In genomic region chr2:134177351-134177931, GRCh38 we compare ENCODE assay signal across 12 cellular contexts.
DNase-seq lines count a peak whose midpoint lies in the region; ATAC-seq and TF ChIP-seq lines count a peak whose summit lies in the region.
"Had no signal": no experiment of that assay in that cellular context is flagged by ENCODE, and none has a peak within 500 bp of the region (broad histone marks: within the 10 kb centered on the region; RNA-seq: fewer than 3 reads in every experiment).

No MANE protein-coding gene starts in this region.

- H3K27ac ChIP-seq in epithelial cell of prostate: peak overlapping the region; percentile 89
- peak overlapping the region; percentile 21 for H3K27ac ChIP-seq in parathyroid adenoma

- H3K36me3 ChIP-seq in parathyroid adenoma (ENCODE audit: control insufficient read depth, insufficient read depth, low read length): no peaks in the 10 kb centered on the region

- TF ChIP-seq CTCF in parathyroid adenoma (IDR thresholded peaks at IDR 0.05): no peak
- TF ChIP-seq CTCF in omental fat pad (IDR thresholded peaks at IDR 0.05): no peak

- H3K9ac ChIP-seq in parathyroid adenoma: no peak overlapping the region

- no peaks in the 10 kb centered on the region for H3K27me3 ChIP-seq in parathyroid adenoma (ENCODE audit: control insufficient read depth, insufficient read depth, low read length)
- H3K27me3 ChIP-seq: spleen had no signal

- H3K9me3 ChIP-seq in parathyroid adenoma (ENCODE audit: control insufficient read depth, low read length): no peaks in the 10 kb centered on the region
- H3K9me3 ChIP-seq: spleen had no signal

- no peak for ATAC-seq in omental fat pad (ENCODE audit: low FRiP score)
- ATAC-seq in GM21529 (IDR thresholded peaks at IDR 0.05; ENCODE audit: unreplicated experiment): no peak

- H3K4me1 ChIP-seq in parathyroid adenoma: peaks cover 10% of the 10 kb centered on the region

- H3K4me3 ChIP-seq in parathyroid adenoma (ENCODE audit: low read depth, low read length): no peak overlapping the region
- H3K4me3 ChIP-seq: spleen had no signal

- peaks cover 11% of the 10 kb centered on the region for H3K79me2 ChIP-seq in parathyroid adenoma

- peak; percentile 67 for DNase-seq in EH (ENCODE audit: low read depth)
- peak; percentile 41 for DNase-seq in NCI-H748 treated with DMSO at 0.1 percent for 48 hours (lab: John Stamatoyannopoulos, UW)
- no peak for DNase-seq in epithelial cell of prostate (ENCODE audit: low read depth, low spot score)
- no peak for DNase-seq in superior temporal gyrus (ENCODE audit: extremely low spot score)
- no peak for DNase-seq in NCI-H2171 (lab: John Stamatoyannopoulos, UW)
- no peak for DNase-seq in omental fat pad (ENCODE audit: low spot score)
- DNase-seq: activated CD4-positive, alpha-beta T cell treated with anti-CD3 and anti-CD28 coated beads, Interleukin-2, amount 50 U/mL, for 1 hour; GF-D8; NCI-H2107; spleen had no signal

- H2AFZ ChIP-seq in parathyroid adenoma: peak overlapping the region; percentile 65

- no peak overlapping the region for H3K4me2 ChIP-seq in parathyroid adenoma (ENCODE audit: low read length)

Comparison
In these comparisons a context has a peak if more than half of its experiments do, and no peak if none do; other contexts are left out.
1. DNase-seq: peak in EH (single experiment) and NCI-H748 treated with DMSO at 0.1 percent for 48 hours (single experiment); none in epithelial cell of prostate (single experiment), superior temporal gyrus (single experiment), NCI-H2171 (single experiment) and omental fat pad (single experiment).